In genomic region chr19:47490031-47490430, GRCh38 we compare ENCODE assay signal across 2 cellular contexts.
A peak's percentile ranks its signal among the peaks of the same experiment; 100 is the strongest.
TF ChIP-seq lines count a peak whose summit lies in the region.

No MANE protein-coding gene starts in this region.

TF ChIP-seq in HEK293T, 16 proteins besides CTCF, POLR2A, EP300 and RAD21:
- TF ChIP-seq BHLHE40 (IDR thresholded peaks at IDR 0.05; ENCODE audit: borderline replicate concordance) (no peak), SP1 (IDR thresholded peaks at IDR 0.05) (no peak), TARDBP (IDR thresholded peaks at IDR 0.05) (peak; percentile 82; the same call in 1 of the 2 replicates)

TF ChIP-seq in K562, 482 proteins besides CTCF, POLR2A, EP300 and RAD21 (continues in another document):
- TF ChIP-seq HMG20B (CRISPR knock-in tag; IDR thresholded peaks at IDR 0.05) (no peak), ZNF740 (CRISPR knock-in tag; IDR thresholded peaks at IDR 0.05) (peak; percentile 78), ZNF740 (tag; IDR thresholded peaks at IDR 0.05) (no peak), PYGO2 (tag; IDR thresholded peaks at IDR 0.05) (no peak), ILF3 (IDR thresholded peaks at IDR 0.05; ENCODE audit: borderline replicate concordance) (no peak), PHF20 (IDR thresholded peaks at IDR 0.05; ENCODE audit: partially characterized antibody) (peak; percentile 45), PTTG1 (tag; IDR thresholded peaks at IDR 0.05; ENCODE audit: low read depth) (no peak), POLR2AphosphoS2 (IDR thresholded peaks at IDR 0.05; ENCODE audit: low read length) (no peak), HBP1 (CRISPR knock-in tag; IDR thresholded peaks at IDR 0.05) (peak; percentile 81; the same call in 1 of the 2 replicates), FOS (IDR thresholded peaks at IDR 0.05; ENCODE audit: extremely low read depth, insufficient read length) (no peak), MCM3 (IDR thresholded peaks at IDR 0.05) (no peak), HNRNPK (IDR thresholded peaks at IDR 0.05; ENCODE audit: low read depth, low read length, poor library complexity, severe bottlenecking) (no peak), MLLT1 (IDR thresholded peaks at IDR 0.05) (0 out of 4 replicates have a peak, but pooled peaks of 1 of the 2 experiments have one; percentile 36), GTF2A2 (tag; IDR thresholded peaks at IDR 0.05) (no peak), KLF13 (tag; IDR thresholded peaks at IDR 0.05; ENCODE audit: borderline replicate concordance, low read depth) (no peak), ZNF79 (CRISPR knock-in tag; IDR thresholded peaks at IDR 0.05; ENCODE audit: low read depth) (no peak), RBM25 (IDR thresholded peaks at IDR 0.05; ENCODE audit: low read depth, low read length, severe bottlenecking) (no peak), MYBL2 (IDR thresholded peaks at IDR 0.05; ENCODE audit: low read depth) (0 out of 2 replicates have a peak, but pooled peaks have one; percentile 15), MYBL2 (CRISPR knock-in tag; IDR thresholded peaks at IDR 0.05; ENCODE audit: borderline replicate concordance) (no peak), SUPT5H (IDR thresholded peaks at IDR 0.05) (peak; percentile 49), GATAD2A (IDR thresholded peaks at IDR 0.05) (no peak), RB1 (IDR thresholded peaks at IDR 0.05; ENCODE audit: low read depth) (no peak), UBTF (IDR thresholded peaks at IDR 0.05; ENCODE audit: borderline replicate concordance in 1 of 2, low read depth in 2 of 2, low read length in 2 of 2) (no peak), THRB (CRISPR knock-in tag; conservative IDR thresholded peaks at IDR 0.05) (0 out of 2 replicates have a peak, but pooled peaks have one; percentile 77), POLR2G (IDR thresholded peaks at IDR 0.05; ENCODE audit: low read depth, low read length) (0 out of 2 replicates have a peak, but pooled peaks have one; percentile 16), GTF3C2 (IDR thresholded peaks at IDR 0.05; ENCODE audit: borderline replicate concordance, extremely low read depth, insufficient read length) (no peak), PHF21A (IDR thresholded peaks at IDR 0.05; ENCODE audit: borderline replicate concordance, low read depth) (no peak), ZNF699 (CRISPR knock-in tag; IDR thresholded peaks at IDR 0.05; ENCODE audit: insufficient replicate concordance) (no peak), AFF1 (IDR thresholded peaks at IDR 0.05; ENCODE audit: low read depth in 1 of 2, partially characterized antibody in 2 of 2) (no peak), ZBTB26 (CRISPR knock-in tag; IDR thresholded peaks at IDR 0.05) (peak; percentile 79; the same call in 1 of the 2 replicates), USF1 (CRISPR knock-in tag; IDR thresholded peaks at IDR 0.05) (no peak), FOXA3 (CRISPR knock-in tag; conservative IDR thresholded peaks at IDR 0.05 in 1 of 2, IDR thresholded peaks at IDR 0.05 in 1 of 2) (no peak), NBN (IDR thresholded peaks at IDR 0.05; ENCODE audit: low read depth) (no peak), SRSF3 (IDR thresholded peaks at IDR 0.05; ENCODE audit: insufficient read depth, low read length) (no peak), KLF16 (IDR thresholded peaks at IDR 0.05) (no peak), ZKSCAN8 (CRISPR knock-in tag; IDR thresholded peaks at IDR 0.05) (no peak), ZFP91 (CRISPR knock-in tag; IDR thresholded peaks at IDR 0.05) (no peak), ZBTB33 (CRISPR knock-in tag; IDR thresholded peaks at IDR 0.05) (no peak), STAT5A (IDR thresholded peaks at IDR 0.05; ENCODE audit: borderline replicate concordance, low read length) (no peak)
